In the genomic region with DNA sequence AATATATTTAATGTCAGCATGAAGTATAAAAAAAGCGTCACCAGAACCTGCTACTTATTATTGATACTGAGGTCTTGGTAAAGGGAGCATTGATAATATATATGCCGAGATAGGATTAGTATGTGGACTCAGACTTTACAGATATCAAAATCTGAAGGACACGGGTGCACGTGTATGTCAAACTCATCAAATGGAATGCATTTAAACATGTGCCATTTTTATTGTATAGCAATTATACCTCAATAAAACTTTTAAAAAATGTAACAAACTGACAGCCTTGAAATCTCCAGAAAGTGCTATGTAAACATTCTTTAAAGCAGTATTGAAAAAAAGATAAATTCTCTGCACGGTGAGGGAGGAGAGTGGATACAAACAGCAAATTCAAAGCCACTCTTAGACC, we compare ENCODE assay signal across 8 cellular contexts.
A peak's percentile ranks its signal among the peaks of the same experiment; 100 is the strongest.
DNase-seq lines count a peak whose midpoint lies in the region; ATAC-seq, FAIRE-seq and TF ChIP-seq lines count a peak whose summit lies in the region.

No MANE protein-coding gene starts in this region.

- intact Hi-C loops in CD8-positive, alpha-beta T cell (cut with DNase I, micrococcal nuclease): loop anchor here (2.0 to 10.0 kb wide), 10 partner anchors 365 to 1545 kb away; a partner anchor contains a TSS
- intact Hi-C loops in endothelial cell of umbilical vein (cut with micrococcal nuclease): loop anchor here (5.0 kb wide), 1 partner anchor 410 kb away; a partner anchor contains a TSS

- H3K9me3 Mint-ChIP-seq in CD8-positive, alpha-beta T cell: no peaks in the 10 kb centered on the region

- ATAC-seq in CD8-positive, alpha-beta T cell: no peak
- ATAC-seq in HG03108 (IDR thresholded peaks at IDR 0.05; ENCODE audit: unreplicated experiment): no peak

- peaks cover 9% of the 10 kb centered on the region for H3K4me1 ChIP-seq in CD8-positive, alpha-beta T cell (ENCODE audit: insufficient read depth, low read length)
- H3K4me1 ChIP-seq in OCI-LY1 (ENCODE audit: insufficient read depth, low read length, severe bottlenecking) (peaks cover 20% of the 10 kb centered on the region), endothelial cell of umbilical vein (ENCODE audit: control insufficient read depth, extremely low read depth, insufficient read depth, low read length) (peaks cover 19% of the 10 kb centered on the region), osteoblast (ENCODE audit: insufficient read depth, low read length) (peaks cover 8% of the 10 kb centered on the region)

- H3K4me2 ChIP-seq in OCI-LY1 (ENCODE audit: low read length): peak overlapping the region; percentile 77
- peak overlapping the region; percentile 92 for H3K4me2 ChIP-seq in endothelial cell of umbilical vein (ENCODE audit: insufficient read depth, low read length)
- H3K4me2 ChIP-seq in osteoblast (ENCODE audit: insufficient read depth, low read length): peak overlapping the region; percentile 82

- no peaks in the 10 kb centered on the region for H3K27me3 Mint-ChIP-seq in CD8-positive, alpha-beta T cell (ENCODE audit: low read depth)

- CTCF ChIA-PET in CD8-positive, alpha-beta T cell (lab: Charles Lee): no interaction called here
- CTCF ChIA-PET in endothelial cell of umbilical vein (lab: Charles Lee): no interaction called here

- POLR2A ChIA-PET in CD8-positive, alpha-beta T cell (lab: Charles Lee): interaction anchor here (0.6 to 0.8 kb wide), 2 partner anchors 373 to 379 kb away, joined by 3 to 4 read pairs; no protein-coding TSS in a partner anchor
- POLR2A ChIA-PET in endothelial cell of umbilical vein (lab: Charles Lee): no interaction called here

- dilution Hi-C loops in endothelial cell of umbilical vein (cut with MboI; ENCODE audit: extremely low pct_ligation_motif_present, low sequenced_read_pairs): no loop called here

- peak overlapping the region; percentile 92 for H3K27ac Mint-ChIP-seq in CD8-positive, alpha-beta T cell

- peak; percentile 52 for FAIRE-seq in endothelial cell of umbilical vein (lab: Jason Lieb, UNC)

- no peak for TF ChIP-seq POLR2A in endothelial cell of umbilical vein (IDR thresholded peaks at IDR 0.05; ENCODE audit: low read depth, low read length)

- H3K79me2 ChIP-seq in OCI-LY1 (ENCODE audit: insufficient read depth, low read length) (peaks cover 47% of the 10 kb centered on the region), endothelial cell of umbilical vein (ENCODE audit: control insufficient read depth, insufficient read depth, low read length) (peaks cover 50% of the 10 kb centered on the region), osteoblast (ENCODE audit: insufficient read depth, low read length) (peaks cover 48% of the 10 kb centered on the region)

- H3F3A ChIP-seq in OCI-LY1 (ENCODE audit: insufficient read depth, low read length): no peaks in the 10 kb centered on the region

- DNase-seq in CD8-positive, alpha-beta T cell: no peak
- DNase-seq in endothelial cell of umbilical vein (ENCODE audit: low read depth, low spot score) (no peak), osteoblast (ENCODE audit: insufficient read length, low spot score, missing footprints) (no peak), OCI-M2 (lab: John Stamatoyannopoulos, UW; ENCODE audit: unreplicated experiment) (no peak), HK-2 (ENCODE audit: unreplicated experiment) (no peak), superior temporal gyrus (ENCODE audit: extremely low spot score) (no peak)

- H3K36me3 ChIP-seq in CD8-positive, alpha-beta T cell (ENCODE audit: insufficient read depth, low read length): no peaks in the 10 kb centered on the region
- no peaks in the 10 kb centered on the region for H3K36me3 ChIP-seq in OCI-LY1 (ENCODE audit: insufficient read depth, low read length)
- no peaks in the 10 kb centered on the region for H3K36me3 ChIP-seq in endothelial cell of umbilical vein (ENCODE audit: control insufficient read depth in 2 of 2, extremely low read depth in 1 of 2, insufficient read depth in 2 of 2, low read length in 2 of 2)
- no peaks in the 10 kb centered on the region for H3K36me3 ChIP-seq in osteoblast (ENCODE audit: insufficient read depth, low read length)

- no TSS peak for BruUV-seq in endothelial cell of umbilical vein (replicated peaks; lab: Mats Ljungman, UMichigan)

- H3K4me3 Mint-ChIP-seq in CD8-positive, alpha-beta T cell: peak overlapping the region; percentile 96

- H3K4me1 Mint-ChIP-seq in CD8-positive, alpha-beta T cell (ENCODE audit: low read depth): peaks cover 15% of the 10 kb centered on the region

- H3K27ac ChIP-seq in CD8-positive, alpha-beta T cell (ENCODE audit: low read depth, low read length): no peak overlapping the region
- H3K27ac ChIP-seq in OCI-LY1 (ENCODE audit: low read depth, low read length, poor library complexity, severe bottlenecking): peak overlapping the region; percentile 34
- H3K27ac ChIP-seq in endothelial cell of umbilical vein (ENCODE audit: insufficient read depth, low read depth, low read length): peak overlapping the region; percentile 96
- H3K27ac ChIP-seq in osteoblast (ENCODE audit: low read depth, low read length): peak overlapping the region; percentile 100

- H3K36me3 Mint-ChIP-seq in CD8-positive, alpha-beta T cell: peaks cover 11% of the 10 kb centered on the region

- H3K4me3 ChIP-seq in CD8-positive, alpha-beta T cell (ENCODE audit: low read depth, low read length): peak overlapping the region; percentile 95
- peak overlapping the region; percentile 91 for H3K4me3 ChIP-seq in OCI-LY1 (ENCODE audit: low read depth, low read length, poor library complexity, severe bottlenecking)
- peak overlapping the region; percentile 65 to 94 (median 84) for H3K4me3 ChIP-seq in endothelial cell of umbilical vein (replicated peaks in 1 of 3; ENCODE audit: insufficient read depth in 1 of 3, low read depth in 1 of 3, low read length in 3 of 3)
- peak overlapping the region; percentile 98 for H3K4me3 ChIP-seq in osteoblast (ENCODE audit: insufficient read depth, low read length)

- H4K20me1 ChIP-seq in OCI-LY1 (ENCODE audit: insufficient read depth, low read length) (no peaks in the 10 kb centered on the region), endothelial cell of umbilical vein (replicated peaks; ENCODE audit: control insufficient read depth, extremely low read depth, insufficient read depth, low read length) (no peaks in the 10 kb centered on the region), osteoblast (ENCODE audit: insufficient read depth, low read length) (no peaks in the 10 kb centered on the region)

- H2AFZ ChIP-seq in OCI-LY1 (ENCODE audit: low read length) (no peak overlapping the region), endothelial cell of umbilical vein (ENCODE audit: low read depth, low read length) (peak overlapping the region; percentile 76), osteoblast (ENCODE audit: low read length) (peak overlapping the region; percentile 82)

- no peaks in the 10 kb centered on the region for H3K9me1 ChIP-seq in endothelial cell of umbilical vein (replicated peaks; ENCODE audit: control insufficient read depth, extremely low read depth, insufficient read depth, low read length)

- no peak for TF ChIP-seq CTCF in CD8-positive, alpha-beta T cell (IDR thresholded peaks at IDR 0.05)
- TF ChIP-seq CTCF in OCI-LY1 (IDR thresholded peaks at IDR 0.05; ENCODE audit: low read length) (no peak), endothelial cell of umbilical vein (IDR thresholded peaks at IDR 0.05; ENCODE audit: extremely low read depth in 1 of 2, insufficient read depth in 1 of 2, low read depth in 1 of 2, low read length in 2 of 2) (no peak), osteoblast (IDR thresholded peaks at IDR 0.05; ENCODE audit: extremely low read depth, low read depth, low read length) (no peak)

- no peaks in the 10 kb centered on the region for H3K9me2 ChIP-seq in OCI-LY1 (ENCODE audit: low read depth, low read length)

- H3K9me3 ChIP-seq in CD8-positive, alpha-beta T cell (ENCODE audit: low read length): no peaks in the 10 kb centered on the region
- H3K9me3 ChIP-seq in OCI-LY1 (ENCODE audit: low read length) (no peaks in the 10 kb centered on the region), endothelial cell of umbilical vein (replicated peaks; ENCODE audit: control insufficient read depth, insufficient read depth, low read length) (no peaks in the 10 kb centered on the region), osteoblast (ENCODE audit: low read depth, low read length) (no peaks in the 10 kb centered on the region)

- peak overlapping the region; percentile 82 for H3K9ac ChIP-seq in OCI-LY1 (ENCODE audit: low read length)
- H3K9ac ChIP-seq in endothelial cell of umbilical vein (replicated peaks; ENCODE audit: extremely low read depth, insufficient read depth, low read length): peak overlapping the region; percentile 98

- H3K27me3 ChIP-seq in CD8-positive, alpha-beta T cell (ENCODE audit: insufficient read depth, low read length): no peaks in the 10 kb centered on the region
- H3K27me3 ChIP-seq in OCI-LY1 (ENCODE audit: insufficient read depth, low read length) (no peaks in the 10 kb centered on the region), endothelial cell of umbilical vein (ENCODE audit: control insufficient read depth in 2 of 2, insufficient read depth in 2 of 2, low read length in 2 of 2) (peaks cover 0 to 2% of the 10 kb centered on the region in 2 experiments), osteoblast (ENCODE audit: insufficient read depth, low read length) (peaks cover 8% of the 10 kb centered on the region)

TF ChIP-seq in endothelial cell of umbilical vein, 7 proteins besides CTCF, POLR2A, EP300 and RAD21:
- TF ChIP-seq FOS (IDR thresholded peaks at IDR 0.05; ENCODE audit: borderline replicate concordance, insufficient read depth, low read length) (no peak), GATA2 (IDR thresholded peaks at IDR 0.05; ENCODE audit: insufficient read depth, insufficient read length, low read depth, low read length) (no peak), POLR2AphosphoS5 (IDR thresholded peaks at IDR 0.05; ENCODE audit: insufficient read depth, low read depth, low read length) (no peak)
